8 cellular contexts compared by ENCODE assay signal in the genomic region with DNA sequence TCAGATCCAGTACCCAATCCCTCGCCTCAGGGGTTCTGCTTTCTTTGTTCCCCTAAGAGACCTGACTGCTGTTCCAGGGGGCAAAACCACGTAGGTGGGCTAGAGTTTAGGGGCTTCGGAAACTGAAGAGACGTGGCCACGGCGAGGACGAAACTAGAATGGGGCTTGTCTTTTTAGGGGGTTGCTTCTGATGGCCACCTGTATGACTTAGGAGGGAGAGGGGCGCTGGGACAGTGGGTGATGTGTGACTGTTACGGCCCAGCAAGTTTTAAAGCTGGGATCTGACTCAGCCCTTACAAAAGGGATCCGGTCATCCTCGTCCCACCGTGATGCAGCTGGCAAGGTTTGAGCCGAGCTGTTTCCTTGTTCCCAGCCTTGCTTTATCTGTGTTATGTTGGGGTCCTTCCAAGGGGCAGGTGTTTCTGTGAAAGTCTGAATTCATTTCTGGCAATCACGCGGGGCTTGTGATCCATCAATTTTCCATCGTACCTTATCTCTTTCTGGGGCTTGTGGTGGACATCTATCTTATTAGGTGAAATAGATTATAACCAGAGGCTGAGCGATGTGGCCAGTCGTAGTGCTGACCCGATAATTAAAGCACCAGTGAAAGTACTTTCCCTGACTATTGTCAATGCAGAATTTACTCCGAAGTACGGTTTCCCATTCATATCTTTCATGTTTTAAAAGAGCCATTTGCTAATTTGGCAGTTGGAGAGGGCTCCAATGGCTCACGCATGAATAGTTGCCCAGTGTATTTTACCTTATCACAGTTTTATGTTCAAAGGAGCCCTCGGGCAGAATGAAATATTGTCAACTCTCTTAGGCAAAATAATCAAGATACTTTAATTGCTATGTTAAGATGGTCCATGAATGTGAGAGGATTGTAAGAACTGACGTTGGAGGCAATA. TPM values are rescaled to one million over a fixed set of nuclear protein-coding genes. Genes with fewer than 3 reads are reported as not detected.
A peak's percentile ranks its signal among the peaks of the same experiment; 100 is the strongest.
DNase-seq lines count a peak whose midpoint lies in the region; ATAC-seq and TF ChIP-seq lines count a peak whose summit lies in the region.

No MANE protein-coding gene starts in this region.

- TF ChIP-seq CTCF in AG10803 (conservative IDR thresholded peaks at IDR 0.05; ENCODE audit: low read length), result no peak
- TF ChIP-seq CTCF in LNCaP clone FGC (IDR thresholded peaks at IDR 0.05; ENCODE audit: control insufficient read depth, extremely low read depth, insufficient read depth), result no peak
- TF ChIP-seq CTCF in mammary epithelial cell (conservative IDR thresholded peaks at IDR 0.05 in 1 of 2, IDR thresholded peaks at IDR 0.05 in 1 of 2; ENCODE audit: extremely low read depth in 1 of 2, insufficient read depth in 1 of 2, low read depth in 1 of 2, low read length in 2 of 2), result no peak

- BruUV-seq in mammary epithelial cell (replicated peaks; lab: Mats Ljungman, UMichigan), result TSS peak; percentile 29

- dilution Hi-C loops in mammary epithelial cell (cut with HindIII; ENCODE audit: low sequenced_read_pairs), result no loop called here

- in situ Hi-C loops in mammary epithelial cell (cut with MboI; ENCODE audit: low sequenced_read_pairs in 2 of 2), result loop anchor here in 1 of 2 donors (5.0 to 10.0 kb wide), 2 partner anchors 81 to 132 kb away; no protein-coding TSS in a partner anchor

- intact Hi-C loops in mammary epithelial cell (cut with micrococcal nuclease), result loop anchor here (1.0 to 10.0 kb wide), 10 partner anchors 20 to 496 kb away; a partner anchor contains a TSS
- intact Hi-C loops in left colon (cut with DNase I, micrococcal nuclease), result no loop called here

- H4K20me1 ChIP-seq in mammary epithelial cell (ENCODE audit: insufficient read depth, low read length), result no peaks in the 10 kb centered on the region

- peak overlapping the region; percentile 100 for H3K9ac ChIP-seq in mammary epithelial cell (ENCODE audit: insufficient read depth, low read length)

- WGBS in mammary epithelial cell (ENCODE audit: low coverage, missing lambda C conversion rate), result under 1% methylated on average over 23 of the region's 24 CpGs

- H3K27me3 ChIP-seq in mammary epithelial cell (ENCODE audit: insufficient read depth, low read length), result no peaks in the 10 kb centered on the region

- H3K27ac ChIP-seq in mammary epithelial cell (ENCODE audit: insufficient read depth, low read depth, low read length), result peak overlapping the region; percentile 98

- H3K36me3 ChIP-seq in mammary epithelial cell (ENCODE audit: insufficient read depth, low read length), result peaks cover 2% of the 10 kb centered on the region

- H3K79me2 ChIP-seq in mammary epithelial cell (ENCODE audit: insufficient read depth, low read length), result peaks cover 56% of the 10 kb centered on the region

- ATAC-seq in left colon, result peak; percentile 35

- H3K9me3 ChIP-seq in mammary epithelial cell (replicated peaks; ENCODE audit: insufficient read depth, low read length), result no peaks in the 10 kb centered on the region

- CTCF ChIA-PET in mammary epithelial cell (lab: Charles Lee; ENCODE audit: low non-redundant PET), result interaction anchor here (0.5 kb wide), 1 partner anchor 10 kb away, joined by 3 read pairs; no protein-coding TSS in a partner anchor

- H3K4me2 ChIP-seq in mammary epithelial cell (ENCODE audit: insufficient read depth, low read depth, low read length), result peak overlapping the region; percentile 94

- H3K4me1 ChIP-seq in mammary epithelial cell (ENCODE audit: insufficient read depth, low read length), result peaks cover 33% of the 10 kb centered on the region

- DNase-seq in AG10803 (ENCODE audit: low read depth) (peak; percentile 31), LNCaP clone FGC (ENCODE audit: low read depth) (no peak), mammary epithelial cell (peak; percentile 60), left colon (peak; percentile 42 to 43), superior temporal gyrus (ENCODE audit: extremely low spot score) (peak; percentile 52), NCI-H2029 (lab: John Stamatoyannopoulos, UW) (no peak), NCI-H1436 treated with DMSO at 0.1 percent for 48 hours (lab: John Stamatoyannopoulos, UW) (no peak)
- DNase-seq in stimulated activated naive CD4-positive, alpha-beta T cell (lab: John Stamatoyannopoulos, UW), result no peak

- H2AFZ ChIP-seq in mammary epithelial cell (ENCODE audit: low read depth, low read length), result peak overlapping the region; percentile 60

- peak overlapping the region; percentile 77 for H3K4me3 ChIP-seq in AG10803 (ENCODE audit: low read length)
- H3K4me3 ChIP-seq in LNCaP clone FGC (ENCODE audit: low read depth, low read length), result peak overlapping the region; percentile 27
- peak overlapping the region; percentile 92 to 98 (median 94) for H3K4me3 ChIP-seq in mammary epithelial cell (replicated peaks in 1 of 3; ENCODE audit: insufficient read depth in 1 of 3, low read depth in 2 of 3, low read length in 3 of 3)

RNA-seq across cellular contexts. Expression of a gene that starts 0.9 kb away (rescaled TPM):
- total RNA-seq in mammary epithelial cell, result 100 to 1,000 TPM; 112 to 179 TPM
- polyA plus RNA-seq in mammary epithelial cell, result 85.8 TPM
- 157 TPM for polyA minus RNA-seq in mammary epithelial cell
- total RNA-seq in left colon, result 10 to 100 TPM; 41.2 TPM

Comparison
In these comparisons a context has a peak if more than half of its experiments do, and no peak if none do; other contexts are left out.
1. DNase-seq: peak in AG10803 (single experiment), mammary epithelial cell (single experiment), left colon (2 of 2) and superior temporal gyrus (single experiment); none in LNCaP clone FGC (single experiment), NCI-H2029 (single experiment), stimulated activated naive CD4-positive, alpha-beta T cell (0 of 6) and NCI-H1436 treated with DMSO at 0.1 percent for 48 hours (single experiment).
2. H3K4me3 ChIP-seq: peak in every context shown above with its lines; median percentile 94 in mammary epithelial cell; 77 in AG10803; 27 in LNCaP clone FGC.